Comparison of ENCODE assay signal across 19 cellular contexts in genomic region chr7:70477051-70478010, GRCh38.
DNase-seq lines count a peak whose midpoint lies in the region; ATAC-seq, FAIRE-seq and TF ChIP-seq lines count a peak whose summit lies in the region.
"Had no signal": no experiment of that assay in that cellular context is flagged by ENCODE, and none has a peak within 500 bp of the region (broad histone marks: within the 10 kb centered on the region; RNA-seq: fewer than 3 reads in every experiment).

No MANE protein-coding gene starts in this region.

- WGBS in pancreas, 2 donors = 36 to 37% methylated on average over 7 of the region's 7 CpGs

- no peaks in the 10 kb centered on the region for H3K36me3 ChIP-seq in pancreas
- no peaks in the 10 kb centered on the region for H3K36me3 ChIP-seq in CD4-positive, alpha-beta memory T cell (ENCODE audit: insufficient read depth, low read length)

- no peaks in the 10 kb centered on the region for H3K27me3 ChIP-seq in pancreas
- H3K27me3 ChIP-seq in CD4-positive, alpha-beta memory T cell (ENCODE audit: insufficient read depth, low read length) = no peaks in the 10 kb centered on the region
- H3K27me3 ChIP-seq: BLaER1 treated with 17β-estradiol and CSF1 and Interleukin-3, amounts not matched to agents 10 nM and 100 nM had no signal

- peaks cover 0 to 4% (median 0%) of the 10 kb centered on the region in 8 donors for H3K9me3 Mint-ChIP-seq in CD4-positive, alpha-beta memory T cell
- H3K9me3 Mint-ChIP-seq: central memory CD8-positive, alpha-beta T cell; stimulated activated naive B cell treated with anti-CD40 and anti-IgM and Interleukin-4, amounts not matched to agents 10 μg/mL and 1 μg/mL and 100 μg/mL, for 72 hours had no signal

- FAIRE-seq in H54 (lab: Jason Lieb, UNC) (no peak), pancreas (lab: Jason Lieb, UNC) (no peak), HTR-8/SVneo (lab: Jason Lieb, UNC) (no peak)
- FAIRE-seq: GM18507 had no signal

- no peak overlapping the region for H3K4me3 Mint-ChIP-seq in CD4-positive, alpha-beta memory T cell
- H3K4me3 Mint-ChIP-seq: central memory CD8-positive, alpha-beta T cell; stimulated activated naive B cell treated with anti-CD40 and anti-IgM and Interleukin-4, amounts not matched to agents 10 μg/mL and 1 μg/mL and 100 μg/mL, for 72 hours had no signal

- peak overlapping the region in 1 of 4 donors; percentile 9 for H3K27ac ChIP-seq in pancreas
- H3K27ac ChIP-seq in CD4-positive, alpha-beta memory T cell (ENCODE audit: low read depth, low read length) = no peak overlapping the region
- H3K27ac ChIP-seq: BLaER1 treated with 17β-estradiol and CSF1 and Interleukin-3, amounts not matched to agents 10 nM and 100 nM; parathyroid adenoma; SK-N-MC had no signal

- POLR2A ChIA-PET in CD4-positive, alpha-beta memory T cell (lab: Charles Lee; ENCODE audit: partially characterized antibody) = no interaction called here
- POLR2A ChIA-PET in GM10248 (lab: Yijun Ruan, JAX) = interaction anchor here (0.6 kb wide), 1 partner anchor 370 kb away, joined by 7 read pairs; no protein-coding TSS in a partner anchor

- no peaks in the 10 kb centered on the region for H3K27me3 Mint-ChIP-seq in CD4-positive, alpha-beta memory T cell
- H3K27me3 Mint-ChIP-seq: stimulated activated naive B cell treated with anti-CD40 and anti-IgM and Interleukin-4, amounts not matched to agents 10 μg/mL and 1 μg/mL and 100 μg/mL, for 72 hours had no signal

- DNase-seq in H54 (ENCODE audit: insufficient read length, low spot score) (peak; percentile 7), SK-N-DZ (ENCODE audit: low spot score) (peak; percentile 55), left cardiac atrium (no peak), pancreas (peak in 1 of 6 donors; percentile 20), GM10248 (ENCODE audit: extremely low spot score) (no peak), HTR-8/SVneo (ENCODE audit: insufficient read length, low spot score) (no peak)
- no peak for DNase-seq in CD4-positive, alpha-beta memory T cell
- DNase-seq: activated CD4-positive, alpha-beta T cell treated with anti-CD3 and anti-CD28 coated beads, Interleukin-2, amount 50 U/mL, for 1 hour; activated naive CD4-positive, alpha-beta T cell treated with anti-CD3 and anti-CD28 coated beads, Interleukin-2, amount 50 U/mL, for 16 hours; DMS153; effector memory CD4-positive, alpha-beta T cell; foreskin melanocyte; NCI-H446; stimulated activated naive B cell treated with anti-CD40 and anti-IgM and Interleukin-4, amounts not matched to agents 10 μg/mL and 1 μg/mL and 100 μg/mL, for 72 hours had no signal

- TF ChIP-seq POLR2A in H54 (IDR thresholded peaks at IDR 0.05; ENCODE audit: low read depth, low read length) = no peak

- H3K4me1 Mint-ChIP-seq in CD4-positive, alpha-beta memory T cell = peaks cover 0 to 2% (median 0%) of the 10 kb centered on the region in 4 donors
- H3K4me1 Mint-ChIP-seq: central memory CD8-positive, alpha-beta T cell; stimulated activated naive B cell treated with anti-CD40 and anti-IgM and Interleukin-4, amounts not matched to agents 10 μg/mL and 1 μg/mL and 100 μg/mL, for 72 hours had no signal

- CTCF ChIA-PET in CD4-positive, alpha-beta memory T cell (lab: Charles Lee; ENCODE audit: partially characterized antibody) = interaction anchor here (0.6 to 1.3 kb wide), 2 partner anchors 13 to 190 kb away, joined by 3 read pairs; no protein-coding TSS in a partner anchor
- CTCF ChIA-PET in GM10248 (lab: Yijun Ruan, JAX) = interaction anchor here (0.8 to 1.5 kb wide), 5 partner anchors 11 to 48 kb away, joined by 3 read pairs; no protein-coding TSS in a partner anchor

- H3K9me3 ChIP-seq in pancreas = no peaks in the 10 kb centered on the region
- no peaks in the 10 kb centered on the region for H3K9me3 ChIP-seq in CD4-positive, alpha-beta memory T cell (ENCODE audit: control insufficient read depth in 1 of 2, low read length in 2 of 2)
- H3K9me3 ChIP-seq: BLaER1 treated with 17β-estradiol and CSF1 and Interleukin-3, amounts not matched to agents 10 nM and 100 nM had no signal

- H3K36me3 Mint-ChIP-seq in CD4-positive, alpha-beta memory T cell = no peaks in the 10 kb centered on the region

- ATAC-seq in left cardiac atrium = peak; percentile 40 to 87
- peak; percentile 53 to 84 (median 74) for ATAC-seq in pancreas
- ATAC-seq: stimulated activated naive B cell treated with anti-CD40 and anti-IgM and Interleukin-4, amounts not matched to agents 10 μg/mL and 1 μg/mL and 100 μg/mL, for 72 hours had no signal

- no peak overlapping the region for H3K4me3 ChIP-seq in pancreas
- no peak overlapping the region for H3K4me3 ChIP-seq in CD4-positive, alpha-beta memory T cell (ENCODE audit: low read length in 2 of 2)
- H3K4me3 ChIP-seq: BLaER1 treated with 17β-estradiol and CSF1 and Interleukin-3, amounts not matched to agents 10 nM and 100 nM; SK-N-MC had no signal

- intact Hi-C loops in left cardiac atrium (cut with DNase I) = no loop called here
- intact Hi-C loops in pancreas (cut with DNase I) = no loop called here
- intact Hi-C loops in CD4-positive, alpha-beta memory T cell (cut with micrococcal nuclease) = no loop called here

- no peak for TF ChIP-seq CTCF in pancreas (IDR thresholded peaks at IDR 0.05)
- no peak for TF ChIP-seq CTCF in GM10248 (IDR thresholded peaks at IDR 0.05; ENCODE audit: control extremely low read depth, extremely low read depth, low read depth, missing control alignments)

- no peaks in the 10 kb centered on the region for H3K4me1 ChIP-seq in pancreas
- H3K4me1 ChIP-seq in CD4-positive, alpha-beta memory T cell (ENCODE audit: insufficient read depth, low read length) = no peaks in the 10 kb centered on the region
- H3K4me1 ChIP-seq: BLaER1 treated with 17β-estradiol and CSF1 and Interleukin-3, amounts not matched to agents 10 nM and 100 nM; parathyroid adenoma had no signal

- H3K27ac Mint-ChIP-seq in CD4-positive, alpha-beta memory T cell = no peak overlapping the region
- H3K27ac Mint-ChIP-seq: stimulated activated naive B cell treated with anti-CD40 and anti-IgM and Interleukin-4, amounts not matched to agents 10 μg/mL and 1 μg/mL and 100 μg/mL, for 72 hours had no signal

Comparison
In these comparisons a context has a peak if more than half of its experiments do, and no peak if none do; other contexts are left out.
1. DNase-seq: peak in H54 (single experiment) and SK-N-DZ (single experiment); none in left cardiac atrium (single experiment), CD4-positive, alpha-beta memory T cell (0 of 5), GM10248 (single experiment) and HTR-8/SVneo (single experiment).